18 cellular contexts compared by ENCODE assay signal in the genomic region with DNA sequence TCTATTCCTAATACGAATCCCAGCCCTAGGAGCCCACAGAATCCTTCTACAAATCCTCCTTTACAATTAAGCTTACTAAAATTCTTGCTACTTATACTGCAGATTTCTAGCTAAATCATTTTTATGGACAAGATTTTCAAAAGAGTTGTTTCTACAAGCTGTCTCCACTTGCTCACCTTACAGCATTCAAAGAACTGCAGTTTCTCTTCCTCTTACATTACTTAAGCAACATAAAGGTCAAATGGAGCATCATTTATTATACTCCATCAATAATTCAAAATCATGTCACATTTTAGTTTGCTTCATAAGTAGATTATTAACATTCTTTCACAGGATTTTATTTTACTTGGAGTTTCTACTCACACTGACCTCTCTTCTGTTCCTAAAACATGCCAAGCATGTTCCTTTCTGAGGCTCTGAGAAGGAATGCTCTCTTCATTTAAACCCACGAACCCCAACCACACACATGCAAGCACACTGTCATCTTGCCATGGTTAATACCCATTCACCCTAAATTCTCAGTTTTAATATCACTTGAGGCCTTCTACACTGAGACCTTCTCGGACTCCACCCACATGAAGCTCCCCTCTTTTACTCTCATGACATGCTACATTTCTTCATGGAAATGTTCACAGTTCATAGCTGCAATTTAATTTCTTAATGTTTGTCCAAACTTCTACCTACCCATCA.
DNase-seq lines count a peak whose midpoint lies in the region; ATAC-seq, FAIRE-seq and TF ChIP-seq lines count a peak whose summit lies in the region.
"Had no signal": no experiment of that assay in that cellular context is flagged by ENCODE, and none has a peak within 500 bp of the region (broad histone marks: within the 10 kb centered on the region; RNA-seq: fewer than 3 reads in every experiment).

No MANE protein-coding gene starts in this region.

- WGBS in H1 (ENCODE audit: extremely low coverage in 1 of 2, insufficient coverage in 1 of 2, insufficient read length in 1 of 2, insufficient replicate concordance in 2 of 2, low coverage in 1 of 2, low lambda C conversion rate in 2 of 2, missing lambda C conversion rate in 1 of 2), 2 experiments: 79% methylated on average over 3 of the region's 3 CpGs; no CpG with 5 or more reads in 1 of the 2 experiments
- 77% methylated on average over 3 of the region's 3 CpGs for WGBS in prostate gland

- H3K9ac ChIP-seq in H1 (replicated peaks in 1 of 4; ENCODE audit: extremely low read depth in 1 of 4, low read depth in 3 of 4, low read length in 3 of 4): no peak overlapping the region
- H3K9ac ChIP-seq: BLaER1 treated with 17β-estradiol and CSF1 and Interleukin-3, amounts not matched to agents 10 nM and 100 nM had no signal

- H2AK5ac ChIP-seq in H1 (ENCODE audit: low read depth, low read length): no peak overlapping the region

- TF ChIP-seq CTCF in H1 (IDR thresholded peaks at IDR 0.05; ENCODE audit: control extremely low read depth in 1 of 3, insufficient read depth in 1 of 3, low read depth in 1 of 3, low read length in 3 of 3) (no peak), prostate gland (IDR thresholded peaks at IDR 0.05) (no peak), osteoblast (IDR thresholded peaks at IDR 0.05; ENCODE audit: extremely low read depth, low read depth, low read length) (no peak)

- no peaks in the 10 kb centered on the region for H3K79me1 ChIP-seq in H1 (ENCODE audit: low read depth, low read length)

- no peaks in the 10 kb centered on the region for H3K79me2 ChIP-seq in H1 (ENCODE audit: control insufficient read depth in 1 of 2, insufficient read depth in 2 of 2, low read length in 2 of 2)
- H3K79me2 ChIP-seq in osteoblast (ENCODE audit: insufficient read depth, low read length): no peaks in the 10 kb centered on the region

- H2BK5ac ChIP-seq in H1 (ENCODE audit: low read depth, low read length): no peak overlapping the region

- DNase-seq in GM19239 (ENCODE audit: insufficient read length, low spot score): no peak
- DNase-seq in H1 (ENCODE audit: low read depth in 1 of 2, low spot score in 2 of 2): no peak
- no peak for DNase-seq in prostate gland (ENCODE audit: low spot score)
- no peak for DNase-seq in NCI-H2029 (lab: John Stamatoyannopoulos, UW)
- DNase-seq in osteoblast (ENCODE audit: insufficient read length, low spot score, missing footprints): no peak
- no peak for DNase-seq in epidermal melanocyte (ENCODE audit: insufficient read length, low spot score)
- DNase-seq: activated CD4-positive, alpha-beta T cell treated with anti-CD3 and anti-CD28 coated beads, Interleukin-2, amount 50 U/mL, for 48 hours; amniotic stem cell; midbrain had no signal

- no peak overlapping the region for H3K4ac ChIP-seq in H1 (replicated peaks; ENCODE audit: insufficient read length, low read depth, low read length)

- no peak overlapping the region for H3K56ac ChIP-seq in H1 (replicated peaks; ENCODE audit: insufficient read length, low read depth, low read length)

- H3K9me3 ChIP-seq in H1 (ENCODE audit: insufficient read depth in 2 of 2, low read depth in 1 of 2, low read length in 1 of 2) (no peaks in the 10 kb centered on the region), prostate gland (no peaks in the 10 kb centered on the region), osteoblast (ENCODE audit: low read depth, low read length) (no peaks in the 10 kb centered on the region)
- H3K9me3 ChIP-seq: BLaER1 treated with 17β-estradiol and CSF1 and Interleukin-3, amounts not matched to agents 10 nM and 100 nM; neutrophil; SJSA1 had no signal

- TF ChIP-seq POLR2A in H1 (IDR thresholded peaks at IDR 0.05; ENCODE audit: control extremely low read depth in 1 of 2, low read depth in 2 of 2, low read length in 2 of 2) (no peak), prostate gland (IDR thresholded peaks at IDR 0.05) (no peak)

- H4K5ac ChIP-seq in H1 (ENCODE audit: insufficient read length, low read depth, low read length): no peak overlapping the region

- no peak for TF ChIP-seq RAD21 in H1 (IDR thresholded peaks at IDR 0.05 in 1 of 2, conservative IDR thresholded peaks at IDR 0.05 in 1 of 2; ENCODE audit: low read depth in 2 of 2, low read length in 2 of 2)

- H3K4me3 ChIP-seq in H1 (ENCODE audit: extremely low read depth in 1 of 4, insufficient read depth in 2 of 4, low read depth in 3 of 4, low read length in 4 of 4): no peak overlapping the region
- H3K4me3 ChIP-seq in prostate gland: no peak overlapping the region
- no peak overlapping the region for H3K4me3 ChIP-seq in osteoblast (ENCODE audit: insufficient read depth, low read length)
- H3K4me3 ChIP-seq: BLaER1 treated with 17β-estradiol and CSF1 and Interleukin-3, amounts not matched to agents 10 nM and 100 nM; SJSA1 had no signal

- H3K4me1 ChIP-seq in H1 (replicated peaks in 1 of 4; ENCODE audit: control insufficient read depth in 3 of 4, insufficient read depth in 4 of 4, low read length in 3 of 4) (no peaks in the 10 kb centered on the region), prostate gland (replicated peaks) (no peaks in the 10 kb centered on the region), osteoblast (ENCODE audit: insufficient read depth, low read length) (no peaks in the 10 kb centered on the region)
- H3K4me1 ChIP-seq: BLaER1 treated with 17β-estradiol and CSF1 and Interleukin-3, amounts not matched to agents 10 nM and 100 nM; SJSA1 had no signal

- H3K27me3 ChIP-seq in H1 (replicated peaks in 1 of 4; ENCODE audit: control insufficient read depth in 3 of 4, extremely low read depth in 1 of 4, insufficient read depth in 3 of 4, low read length in 3 of 4) (no peaks in the 10 kb centered on the region), prostate gland (replicated peaks; ENCODE audit: insufficient read depth) (no peaks in the 10 kb centered on the region), osteoblast (ENCODE audit: insufficient read depth, low read length) (no peaks in the 10 kb centered on the region)
- H3K27me3 ChIP-seq: BLaER1 treated with 17β-estradiol and CSF1 and Interleukin-3, amounts not matched to agents 10 nM and 100 nM; neutrophil; SJSA1 had no signal

- CTCF ChIA-PET in H1 (lab: Charles Lee; ENCODE audit: partially characterized antibody): interaction anchor here (1.1 kb wide), 1 partner anchor 15 kb away, joined by 4 read pairs; no protein-coding TSS in a partner anchor

- H3K4me2 ChIP-seq in H1 (ENCODE audit: insufficient read depth in 1 of 2, low read depth in 2 of 2, low read length in 2 of 2) (no peak overlapping the region), osteoblast (ENCODE audit: insufficient read depth, low read length) (no peak overlapping the region)
- H3K4me2 ChIP-seq: BLaER1 treated with 17β-estradiol and CSF1 and Interleukin-3, amounts not matched to agents 10 nM and 100 nM had no signal

- ATAC-seq in GM21619 (IDR thresholded peaks at IDR 0.05; ENCODE audit: unreplicated experiment) (peak; percentile 58), HG03103 (IDR thresholded peaks at IDR 0.05; ENCODE audit: low read depth, unreplicated experiment) (peak; percentile 75)
- ATAC-seq: stimulated activated effector memory CD8-positive, alpha-beta T cell treated with anti-CD3 and anti-CD28 coated beads, Interleukin-12 subunit alpha, Interleukin-12 subunit beta, amount 100 ng/mL, for 72 hours had no signal

- H2BK12ac ChIP-seq in H1 (ENCODE audit: low read depth, low read length): no peak overlapping the region

- H3K36me3 ChIP-seq in H1 (ENCODE audit: control insufficient read depth in 2 of 4, insufficient read depth in 4 of 4, low read length in 3 of 4) (no peaks in the 10 kb centered on the region), prostate gland (no peaks in the 10 kb centered on the region), osteoblast (ENCODE audit: insufficient read depth, low read length) (no peaks in the 10 kb centered on the region)
- H3K36me3 ChIP-seq: BLaER1 treated with 17β-estradiol and CSF1 and Interleukin-3, amounts not matched to agents 10 nM and 100 nM; neutrophil; SJSA1 had no signal

- no peak overlapping the region for H2BK120ac ChIP-seq in H1 (replicated peaks; ENCODE audit: low read depth, low read length)

- H3K27ac ChIP-seq in H1 (ENCODE audit: low read depth, low read length) (no peak overlapping the region), prostate gland (no peak overlapping the region), osteoblast (ENCODE audit: low read depth, low read length) (no peak overlapping the region)
- H3K27ac ChIP-seq: BLaER1 treated with 17β-estradiol and CSF1 and Interleukin-3, amounts not matched to agents 10 nM and 100 nM; epithelial cell of prostate; neutrophil; SJSA1 had no signal

- H3K23me2 ChIP-seq in H1 (ENCODE audit: low read depth, low read length): no peaks in the 10 kb centered on the region

- FAIRE-seq in GM19239 (lab: Jason Lieb, UNC): peak; percentile 48
- no peak for FAIRE-seq in H1 (lab: Jason Lieb, UNC)
- FAIRE-seq: colon, TTC549 had no signal

- H3K18ac ChIP-seq in H1 (ENCODE audit: extremely low read depth, low read length): no peak overlapping the region

- no peak overlapping the region for H3K23ac ChIP-seq in H1 (ENCODE audit: insufficient read length)

- no peak overlapping the region for H4K8ac ChIP-seq in H1 (ENCODE audit: extremely low read depth, insufficient read depth, low read length)

- intact Hi-C loops in prostate gland (cut with DNase I): no loop called here

- no peak overlapping the region for H3K14ac ChIP-seq in H1 (ENCODE audit: insufficient read length)

- no peak overlapping the region for H4K91ac ChIP-seq in H1 (replicated peaks; ENCODE audit: insufficient read length, low read length)

- H2AFZ ChIP-seq in H1 (ENCODE audit: low read length) (peak overlapping the region; percentile 53; the same call in 1 of the 2 replicates), osteoblast (ENCODE audit: low read length) (no peak overlapping the region)

- POLR2A ChIA-PET in H1 (lab: Charles Lee; ENCODE audit: partially characterized antibody): no interaction called here

- H2BK15ac ChIP-seq in H1 (ENCODE audit: low read length): no peak overlapping the region

- no peak for TF ChIP-seq EP300 in H1 (IDR thresholded peaks at IDR 0.05; ENCODE audit: borderline replicate concordance in 1 of 2, low read depth in 2 of 2, low read length in 2 of 2)

- H4K20me1 ChIP-seq in H1 (replicated peaks in 1 of 2; ENCODE audit: control insufficient read depth in 1 of 2, insufficient read depth in 2 of 2, low read length in 2 of 2) (no peaks in the 10 kb centered on the region), osteoblast (ENCODE audit: insufficient read depth, low read length) (no peaks in the 10 kb centered on the region)
- H4K20me1 ChIP-seq: BLaER1 treated with 17β-estradiol and CSF1 and Interleukin-3, amounts not matched to agents 10 nM and 100 nM had no signal

- no peak overlapping the region for H2BK20ac ChIP-seq in H1 (ENCODE audit: low read length)

TF ChIP-seq in H1, 55 proteins besides CTCF, POLR2A, EP300 and RAD21 (continues in another document):
- TF ChIP-seq POLR2AphosphoS5 (IDR thresholded peaks at IDR 0.05; ENCODE audit: low read depth, low read length) (no peak), SIN3A (conservative IDR thresholded peaks at IDR 0.05 in 1 of 2, IDR thresholded peaks at IDR 0.05 in 1 of 2; ENCODE audit: low read depth in 1 of 2, low read length in 2 of 2) (no peak), POU5F1 (IDR thresholded peaks at IDR 0.05; ENCODE audit: low read depth, low read length) (no peak), SP1 (IDR thresholded peaks at IDR 0.05; ENCODE audit: low read depth, low read length) (no peak), GABPA (IDR thresholded peaks at IDR 0.05; ENCODE audit: borderline replicate concordance, insufficient read depth, low read length) (no peak), SUZ12 (IDR thresholded peaks at IDR 0.05; ENCODE audit: low read length) (no peak)
